In genomic region chr1:2545754-2546514, GRCh38 we compare ENCODE assay signal across 8 cellular contexts. TPM values are rescaled to one million over a fixed set of nuclear protein-coding genes. Genes with fewer than 3 reads are reported as not detected.
A peak's percentile ranks its signal among the peaks of the same experiment; 100 is the strongest.
DNase-seq lines count a peak whose midpoint lies in the region; ATAC-seq and TF ChIP-seq lines count a peak whose summit lies in the region.

No MANE protein-coding gene starts in this region.

- peak overlapping the region; percentile 57 for H3K27ac ChIP-seq in Karpas-422 (ENCODE audit: low read length)
- H3K27ac ChIP-seq in gastroesophageal sphincter = peak overlapping the region; percentile 26 to 90 (median 88)
- H3K27ac ChIP-seq in ovary = peak overlapping the region in 1 of 2 donors; percentile 29
- peak overlapping the region; percentile 93 for H3K27ac ChIP-seq in thymus (ENCODE audit: low read depth)

- intact Hi-C loops in ovary (cut with DNase I) = loop anchor here in 3 of 4 donors (5.0 to 10.0 kb wide), 2 partner anchors 129 to 371 kb away; no protein-coding TSS in a partner anchor

- WGBS in gastroesophageal sphincter (ENCODE audit: low coverage in 1 of 2), 2 donors = no CpG with 5 or more reads among the region's 43 CpGs
- WGBS in ovary, 3 donors = 5 to 10% (median 8%) methylated on average over 27 to 43 of the region's 43 CpGs
- WGBS in thymus = 2% methylated on average over 41 of the region's 43 CpGs

- H3K4me1 ChIP-seq in Karpas-422 (ENCODE audit: low read length) = peaks cover 38% of the 10 kb centered on the region
- peaks cover 0 to 79% (median 34%) of the 10 kb centered on the region in 3 donors for H3K4me1 ChIP-seq in gastroesophageal sphincter
- H3K4me1 ChIP-seq in ovary (ENCODE audit: insufficient read depth) = peaks cover 21% of the 10 kb centered on the region
- H3K4me1 ChIP-seq in thymus (ENCODE audit: control insufficient read depth, insufficient read depth, low read length) = peaks cover 34% of the 10 kb centered on the region

- no peaks in the 10 kb centered on the region for H4K20me1 ChIP-seq in Karpas-422 (ENCODE audit: insufficient read depth, low read depth, low read length)

- peak overlapping the region; percentile 94 for H3K4me2 ChIP-seq in Karpas-422 (ENCODE audit: low read depth, low read length, poor library complexity, severe bottlenecking)

- peak overlapping the region; percentile 75 for H3K4me3 ChIP-seq in Karpas-422 (ENCODE audit: low read length)
- H3K4me3 ChIP-seq in gastroesophageal sphincter = peak overlapping the region; percentile 35 to 61
- peak overlapping the region; percentile 37 for H3K4me3 ChIP-seq in ovary
- H3K4me3 ChIP-seq in thymus (ENCODE audit: low read length) = peak overlapping the region; percentile 88

- no peak for TF ChIP-seq CTCF in gastroesophageal sphincter (IDR thresholded peaks at IDR 0.05)
- TF ChIP-seq CTCF in ovary (IDR thresholded peaks at IDR 0.05) = no peak

- TF ChIP-seq POLR2A in gastroesophageal sphincter (IDR thresholded peaks at IDR 0.05) (peak in 1 of 2 donors; percentile 24), ovary (IDR thresholded peaks at IDR 0.05) (no peak)

- no peaks in the 10 kb centered on the region for H3K79me2 ChIP-seq in Karpas-422 (ENCODE audit: low read length)

- H2AFZ ChIP-seq in Karpas-422 (ENCODE audit: low read length) = peak overlapping the region; percentile 71; the same call in 1 of the 2 replicates

- H3K36me3 ChIP-seq in Karpas-422 (ENCODE audit: insufficient read depth, low read length) (no peaks in the 10 kb centered on the region), gastroesophageal sphincter (no peaks in the 10 kb centered on the region), ovary (no peaks in the 10 kb centered on the region), thymus (ENCODE audit: control insufficient read depth, insufficient read depth) (no peaks in the 10 kb centered on the region)

- H3K9me2 ChIP-seq in Karpas-422 (replicated peaks; ENCODE audit: insufficient read depth, low read length) = no peaks in the 10 kb centered on the region

- peak overlapping the region; percentile 79 for H3K9ac ChIP-seq in Karpas-422 (ENCODE audit: low read length)

- TF ChIP-seq EP300 in gastroesophageal sphincter (IDR thresholded peaks at IDR 0.05) = no peak
- no peak for TF ChIP-seq EP300 in ovary (IDR thresholded peaks at IDR 0.05)

- no peaks in the 10 kb centered on the region for H3K27me3 ChIP-seq in Karpas-422 (ENCODE audit: low read length)
- peaks cover 69% of the 10 kb centered on the region for H3K27me3 ChIP-seq in gastroesophageal sphincter
- H3K27me3 ChIP-seq in ovary = no peaks in the 10 kb centered on the region
- no peaks in the 10 kb centered on the region for H3K27me3 ChIP-seq in thymus (ENCODE audit: control insufficient read depth, insufficient read depth)

- peak; percentile 30 for ATAC-seq in GM21619 (IDR thresholded peaks at IDR 0.05; ENCODE audit: unreplicated experiment)
- peak; percentile 63 for ATAC-seq in gastroesophageal sphincter

- peak; percentile 98 for DNase-seq in DMS153 treated with DMSO at 0.1 percent for 48 hours (lab: John Stamatoyannopoulos, UW; ENCODE audit: unreplicated experiment)
- DNase-seq in Karpas-422 = peak; percentile 95
- peak; percentile 80 for DNase-seq in SHP77 treated with DMSO at 0.1 percent for 48 hours (lab: John Stamatoyannopoulos, UW)
- peak; percentile 86 for DNase-seq in activated naive CD4-positive, alpha-beta T cell treated with Interleukin-2 at 50 U/mL for 16 hours
- peak in 3 of 5 donors; percentile 58 to 76 (median 76) for DNase-seq in ovary

- H3K9me3 ChIP-seq in Karpas-422 (ENCODE audit: low read length) = no peaks in the 10 kb centered on the region
- no peaks in the 10 kb centered on the region for H3K9me3 ChIP-seq in gastroesophageal sphincter
- no peaks in the 10 kb centered on the region for H3K9me3 ChIP-seq in ovary
- H3K9me3 ChIP-seq in thymus (ENCODE audit: control insufficient read depth) = no peaks in the 10 kb centered on the region

RNA-seq across cellular contexts. Expression of gene TNFRSF14, which starts 10.2 kb away (rescaled TPM):
- total RNA-seq in Karpas-422 (2014; rRNA removed; shearing (Covaris generic); ENCODE audit: low replicate concordance) = 10.3 and 15.6 TPM in 2 replicates
- 10 to 100 TPM; 23.0 to 81.6 (median 36.9) TPM for total RNA-seq in gastroesophageal sphincter
- total RNA-seq in ovary = 10 to 100 TPM; 33.3 to 78.5 (median 60.5) TPM
- polyA plus RNA-seq in ovary = 10 to 100 TPM in 1 of 2 donors, 1 to 10 TPM in 1; 4.3 to 57.6 TPM
- 233 TPM for polyA plus RNA-seq in thymus

RNA-seq across cellular contexts. Expression of gene HES5, which starts 15.9 kb away (rescaled TPM):
- not detected in 2 replicates for total RNA-seq in Karpas-422 (2014; rRNA removed; shearing (Covaris generic); ENCODE audit: low replicate concordance)
- total RNA-seq in gastroesophageal sphincter = not detected
- total RNA-seq in ovary = under 1 TPM in 3 of 7 donors, not detected in 4; 0.25 to 0.53 (median 0.31) TPM
- under 1 TPM; 0.13 to 0.36 TPM for polyA plus RNA-seq in ovary
- polyA plus RNA-seq in thymus = 0.55 TPM

RNA-seq across cellular contexts. Expression of gene PANK4, which starts 19.5 kb away (rescaled TPM):
- total RNA-seq in Karpas-422 (2014; rRNA removed; shearing (Covaris generic); ENCODE audit: low replicate concordance) = 25.1 and 25.8 TPM in 2 replicates
- total RNA-seq in gastroesophageal sphincter (10 to 100 TPM; 32.6 to 46.8 (median 34.0) TPM), ovary (10 to 100 TPM; 19.7 to 33.3 (median 29.1) TPM)
- polyA plus RNA-seq in ovary (10 to 100 TPM; 14.7 to 17.1 TPM), thymus (27.1 TPM)

RNA-seq across cellular contexts. Expression of gene PRXL2B, which starts 40.6 kb away (rescaled TPM):
- total RNA-seq in Karpas-422 (2014; rRNA removed; shearing (Covaris generic); ENCODE audit: low replicate concordance) = 0.89 and 0.90 TPM in 2 replicates
- total RNA-seq in gastroesophageal sphincter (10 to 100 TPM in 3 of 4 donors, 1 to 10 TPM in 1; 6.5 to 24.1 (median 14.0) TPM), ovary (10 to 100 TPM in 6 of 7 donors, 1 to 10 TPM in 1; 3.2 to 34.1 (median 20.2) TPM)
- polyA plus RNA-seq in ovary (1 to 10 TPM; 7.0 to 9.6 TPM), thymus (12.3 TPM)

Comparison
In these comparisons a context has a peak if more than half of its experiments do, and no peak if none do; other contexts are left out.
1. H3K4me3 ChIP-seq: peak in every context shown above with its lines; median percentile 88 in thymus; 75 in Karpas-422; 48 in gastroesophageal sphincter; 37 in ovary.